ENCODE assay signal across 20 cellular contexts in genomic region chr15:71078506-71079207, GRCh38. TPM values are rescaled to one million over a fixed set of nuclear protein-coding genes. Genes with fewer than 3 reads are reported as not detected.
DNase-seq lines count a peak whose midpoint lies in the region; ATAC-seq and TF ChIP-seq lines count a peak whose summit lies in the region.
"Had no signal": no experiment of that assay in that cellular context is flagged by ENCODE, and none has a peak within 500 bp of the region (broad histone marks: within the 10 kb centered on the region; RNA-seq: fewer than 3 reads in every experiment).

No MANE protein-coding gene starts in this region.

- peaks cover 4% of the 10 kb centered on the region for H3K27me3 Mint-ChIP-seq in nephron progenitor cell (ENCODE audit: low read depth, poor library complexity)
- H3K27me3 Mint-ChIP-seq in activated CD8-positive, alpha-beta memory T cell treated with anti-CD3 and anti-CD28 coated beads, Interleukin-2, amount 10 ng/mL, durations not matched to agents 7 days and 5 days: no peaks in the 10 kb centered on the region

- peaks cover 3% of the 10 kb centered on the region for H3K36me3 Mint-ChIP-seq in nephron progenitor cell (ENCODE audit: low read depth)
- no peaks in the 10 kb centered on the region for H3K36me3 Mint-ChIP-seq in activated CD8-positive, alpha-beta memory T cell treated with anti-CD3 and anti-CD28 coated beads, Interleukin-2, amount 10 ng/mL, durations not matched to agents 7 days and 5 days

- H3K4me3 Mint-ChIP-seq in nephron progenitor cell: no peak overlapping the region
- H3K4me3 Mint-ChIP-seq in activated CD8-positive, alpha-beta memory T cell treated with anti-CD3 and anti-CD28 coated beads, Interleukin-2, amount 10 ng/mL, durations not matched to agents 7 days and 5 days: no peak overlapping the region
- H3K4me3 Mint-ChIP-seq: activated CD8-positive, alpha-beta T cell treated with anti-CD3 and anti-CD28 coated beads for 36 hours; endodermal cell; mesothelial cell of epicardium; nephron had no signal

- H3K9me3 ChIP-seq in left ventricle myocardium inferior (replicated peaks) (peaks cover 15% of the 10 kb centered on the region), heart right ventricle (peaks cover 0 to 11% (median 0%) of the 10 kb centered on the region in 11 donors), mammary epithelial cell (replicated peaks; ENCODE audit: insufficient read depth, low read length) (no peaks in the 10 kb centered on the region)

- H3K4me1 ChIP-seq in left ventricle myocardium inferior (peaks cover 38% of the 10 kb centered on the region), heart right ventricle (peaks cover 0 to 34% (median 18%) of the 10 kb centered on the region in 9 donors), mammary epithelial cell (ENCODE audit: insufficient read depth, low read length) (peaks cover 27% of the 10 kb centered on the region)

- peaks cover 18% of the 10 kb centered on the region for H3K9me3 Mint-ChIP-seq in nephron progenitor cell
- H3K9me3 Mint-ChIP-seq in activated CD8-positive, alpha-beta memory T cell treated with anti-CD3 and anti-CD28 coated beads, Interleukin-2, amount 10 ng/mL, durations not matched to agents 7 days and 5 days (ENCODE audit: low read depth): no peaks in the 10 kb centered on the region
- H3K9me3 Mint-ChIP-seq: activated CD8-positive, alpha-beta T cell treated with anti-CD3 and anti-CD28 coated beads for 36 hours had no signal

- no peaks in the 10 kb centered on the region for H3K36me3 ChIP-seq in left ventricle myocardium inferior
- no peaks in the 10 kb centered on the region for H3K36me3 ChIP-seq in heart right ventricle
- no peaks in the 10 kb centered on the region for H3K36me3 ChIP-seq in mammary epithelial cell (ENCODE audit: insufficient read depth, low read length)

- DNase-seq in left ventricle myocardium inferior: no peak
- DNase-seq in heart right ventricle: no peak
- no peak for DNase-seq in mammary epithelial cell
- no peak for DNase-seq in nephron progenitor cell
- no peak for DNase-seq in KG1 (lab: John Stamatoyannopoulos, UW)
- no peak for DNase-seq in activated CD8-positive, alpha-beta memory T cell treated with anti-CD3 and anti-CD28 coated beads, Interleukin-2, amount 10 ng/mL, durations not matched to agents 7 days and 5 days
- DNase-seq: activated CD8-positive, alpha-beta T cell treated with anti-CD3 and anti-CD28 coated beads for 36 hours; activated gamma-delta T cell treated with Interleukin-2 at 50 U/mL for 16 hours; cortex of kidney; DND-41; endodermal cell; glutamatergic neuron; H7; NCI-H146; NCI-H524 treated with DMSO at 0.1 percent for 48 hours had no signal

- TF ChIP-seq CTCF in left ventricle myocardium inferior (IDR thresholded peaks at IDR 0.05; ENCODE audit: borderline replicate concordance) (no peak), heart right ventricle (IDR thresholded peaks at IDR 0.05) (no peak), mammary epithelial cell (conservative IDR thresholded peaks at IDR 0.05 in 1 of 2, IDR thresholded peaks at IDR 0.05 in 1 of 2; ENCODE audit: extremely low read depth in 1 of 2, insufficient read depth in 1 of 2, low read depth in 1 of 2, low read length in 2 of 2) (no peak), nephron progenitor cell (IDR thresholded peaks at IDR 0.05) (no peak)

- H3K4me2 ChIP-seq in mammary epithelial cell (ENCODE audit: insufficient read depth, low read depth, low read length): no peak overlapping the region

- H3K9ac ChIP-seq in mammary epithelial cell (ENCODE audit: insufficient read depth, low read length): no peak overlapping the region

- intact Hi-C loops in left ventricle myocardium inferior (cut with micrococcal nuclease) (no loop called here), heart right ventricle (cut with DNase I) (no loop called here), mammary epithelial cell (cut with micrococcal nuclease) (no loop called here)

- H3K4me1 Mint-ChIP-seq in nephron progenitor cell: peaks cover 22% of the 10 kb centered on the region
- H3K4me1 Mint-ChIP-seq in activated CD8-positive, alpha-beta memory T cell treated with anti-CD3 and anti-CD28 coated beads, Interleukin-2, amount 10 ng/mL, durations not matched to agents 7 days and 5 days: no peaks in the 10 kb centered on the region
- H3K4me1 Mint-ChIP-seq: nephron had no signal

- peak overlapping the region; percentile 31 for H3K27ac Mint-ChIP-seq in nephron progenitor cell
- no peak overlapping the region for H3K27ac Mint-ChIP-seq in activated CD8-positive, alpha-beta memory T cell treated with anti-CD3 and anti-CD28 coated beads, Interleukin-2, amount 10 ng/mL, durations not matched to agents 7 days and 5 days
- H3K27ac Mint-ChIP-seq: activated CD8-positive, alpha-beta T cell treated with anti-CD3 and anti-CD28 coated beads for 36 hours; endodermal cell; mesothelial cell of epicardium; nephron; progenitor cell of endocrine pancreas had no signal

- H2AFZ ChIP-seq in mammary epithelial cell (ENCODE audit: low read depth, low read length): no peak overlapping the region

- H3K79me2 ChIP-seq in mammary epithelial cell (ENCODE audit: insufficient read depth, low read length): no peaks in the 10 kb centered on the region

- BruUV-seq in mammary epithelial cell (replicated peaks; lab: Mats Ljungman, UMichigan): TSS peak; percentile 69

- H3K4me3 ChIP-seq in left ventricle myocardium inferior: no peak overlapping the region
- no peak overlapping the region for H3K4me3 ChIP-seq in heart right ventricle
- no peak overlapping the region for H3K4me3 ChIP-seq in mammary epithelial cell (replicated peaks in 1 of 3; ENCODE audit: insufficient read depth in 1 of 3, low read depth in 2 of 3, low read length in 3 of 3)

- ATAC-seq in heart right ventricle (no peak), GM18867 (IDR thresholded peaks at IDR 0.05; ENCODE audit: unreplicated experiment) (no peak), GM19397 (IDR thresholded peaks at IDR 0.05; ENCODE audit: unreplicated experiment) (no peak)
- ATAC-seq in activated CD8-positive, alpha-beta memory T cell treated with anti-CD3 and anti-CD28 coated beads, Interleukin-2, amount 10 ng/mL, durations not matched to agents 7 days and 5 days: no peak
- ATAC-seq: activated CD8-positive, alpha-beta T cell treated with anti-CD3 and anti-CD28 coated beads for 36 hours had no signal

- CTCF ChIA-PET in mammary epithelial cell (lab: Charles Lee; ENCODE audit: low non-redundant PET): no interaction called here
- CTCF ChIA-PET in activated CD8-positive, alpha-beta memory T cell treated with anti-CD3 and anti-CD28 coated beads, Interleukin-2, amount 10 ng/mL, durations not matched to agents 7 days and 5 days (lab: Charles Lee): no interaction called here

- dilution Hi-C loops in mammary epithelial cell (cut with HindIII; ENCODE audit: low sequenced_read_pairs): no loop called here

- in situ Hi-C loops in mammary epithelial cell (cut with MboI; ENCODE audit: low sequenced_read_pairs in 2 of 2): no loop called here

- H3K27ac ChIP-seq in left ventricle myocardium inferior (replicated peaks) (peak overlapping the region; percentile 21), heart right ventricle (no peak overlapping the region), mammary epithelial cell (ENCODE audit: insufficient read depth, low read depth, low read length) (peak overlapping the region; percentile 81)

- H3K27me3 ChIP-seq in left ventricle myocardium inferior (ENCODE audit: low read depth) (no peaks in the 10 kb centered on the region), heart right ventricle (no peaks in the 10 kb centered on the region), mammary epithelial cell (ENCODE audit: insufficient read depth, low read length) (no peaks in the 10 kb centered on the region)

- no peaks in the 10 kb centered on the region for H4K20me1 ChIP-seq in mammary epithelial cell (ENCODE audit: insufficient read depth, low read length)

- 77 to 79% methylated on average over 6 of the region's 6 CpGs for WGBS in heart right ventricle, 2 donors
- 99% methylated on average over 6 of the region's 6 CpGs for WGBS in mammary epithelial cell (ENCODE audit: low coverage, missing lambda C conversion rate)

RNA-seq across cellular contexts. Expression of gene THSD4, which starts 36.6 kb away (rescaled TPM):
- total RNA-seq in left ventricle myocardium inferior (95.8 TPM), heart right ventricle (100 to 1,000 TPM in 8 of 10 donors, 10 to 100 TPM in 2; 72.3 to 212 (median 170) TPM), mammary epithelial cell (100 to 1,000 TPM in 1 of 2 donors, 10 to 100 TPM in 1; 87.7 to 111 TPM)
- polyA plus RNA-seq in heart right ventricle (10 to 100 TPM; 20.8 to 29.4 TPM), mammary epithelial cell (33.7 TPM)
- polyA minus RNA-seq in mammary epithelial cell: 53.9 TPM
- total RNA-seq in activated CD8-positive, alpha-beta memory T cell treated with anti-CD3 and anti-CD28 coated beads, Interleukin-2, amount 10 ng/mL, durations not matched to agents 7 days and 5 days: not detected
- total RNA-seq: activated CD8-positive, alpha-beta T cell treated with anti-CD3 and anti-CD28 coated beads for 36 hours had no signal

Comparison
In these comparisons a context has a peak if more than half of its experiments do, and no peak if none do; other contexts are left out.
1. H3K27ac ChIP-seq: peak in left ventricle myocardium inferior (single experiment) and mammary epithelial cell (single experiment); none in heart right ventricle (0 of 10).
2. RNA of gene THSD4, which starts 36.6 kb away (total RNA-seq): 72.3 to 212 TPM in heart right ventricle, 87.7 to 111 TPM in mammary epithelial cell and 95.8 TPM in left ventricle myocardium inferior (single experiment); not detected in activated CD8-positive, alpha-beta memory T cell treated with anti-CD3 and anti-CD28 coated beads, Interleukin-2, amount 10 ng/mL, durations not matched to agents 7 days and 5 days; every median in the first group is over 10 times any median in the second.